11 cellular contexts compared by ENCODE assay signal in the genomic region with DNA sequence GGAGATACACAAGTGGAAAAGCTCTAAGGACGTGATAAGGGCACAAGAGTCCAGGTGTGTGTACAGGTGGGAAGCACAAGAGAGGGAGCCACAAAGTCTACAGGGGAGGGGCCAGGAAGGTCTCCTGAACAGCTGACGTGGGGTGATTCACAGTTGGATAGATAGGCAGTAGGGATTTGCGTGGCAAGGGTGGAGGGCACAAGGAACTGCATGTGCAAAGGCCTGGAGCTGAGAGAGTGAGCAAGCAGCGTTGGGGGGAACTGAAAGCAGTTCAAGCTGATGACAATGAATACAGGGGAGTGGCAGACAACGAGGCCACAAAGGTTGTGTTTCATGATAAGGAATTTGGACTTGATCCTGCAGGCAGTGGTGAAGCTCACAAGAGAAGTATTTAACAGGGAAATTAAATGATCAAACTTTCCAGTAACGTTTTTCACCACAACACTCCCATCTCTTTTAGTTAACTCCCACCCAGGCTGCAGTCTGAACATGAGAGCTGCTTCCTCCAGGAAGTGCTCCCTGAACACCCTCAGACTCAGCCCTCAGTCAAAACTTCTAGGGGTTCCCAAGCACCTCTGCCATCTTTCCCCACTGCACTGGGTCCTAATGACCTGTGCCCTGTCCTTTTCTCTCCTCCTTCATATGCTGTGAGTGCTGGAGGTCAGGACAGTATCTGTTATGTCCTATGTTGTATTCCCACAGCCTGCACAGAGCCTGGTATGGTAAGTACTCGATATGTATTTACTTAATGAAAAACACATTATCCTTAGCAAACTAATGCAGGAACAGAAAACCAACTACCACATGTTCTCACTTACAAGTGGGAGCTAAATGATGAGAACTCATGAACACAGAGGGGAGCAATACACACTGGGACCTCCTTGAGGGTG. TPM values are rescaled to one million over a fixed set of nuclear protein-coding genes. Genes with fewer than 3 reads are reported as not detected.
A peak's percentile ranks its signal among the peaks of the same experiment; 100 is the strongest.
DNase-seq lines count a peak whose midpoint lies in the region; ATAC-seq, FAIRE-seq and TF ChIP-seq lines count a peak whose summit lies in the region.
"Had no signal": no experiment of that assay in that cellular context is flagged by ENCODE, and none has a peak within 500 bp of the region (broad histone marks: within the 10 kb centered on the region; RNA-seq: fewer than 3 reads in every experiment).

No MANE protein-coding gene starts in this region.

- peak; percentile 51 for TF ChIP-seq POLR2A in erythroblast (IDR thresholded peaks at IDR 0.05; ENCODE audit: low read length)

- peak; percentile 24 for ATAC-seq in sciatic nerve
- ATAC-seq in GM21360 (IDR thresholded peaks at IDR 0.05; ENCODE audit: unreplicated experiment) = no peak

- DNase-seq in NCI-H1105 treated with DMSO at 0.1 percent for 48 hours (lab: John Stamatoyannopoulos, UW) (peak; percentile 2), NCI-H1105 (lab: John Stamatoyannopoulos, UW) (no peak), NOMO-1 (lab: John Stamatoyannopoulos, UW; ENCODE audit: unreplicated experiment in 2 of 2) (peak; percentile 64 to 67), erythroblast (lab: John Stamatoyannopoulos, UW) (peak; percentile 55 to 82), sciatic nerve (ENCODE audit: low spot score) (no peak), RCC 7860 (ENCODE audit: low spot score) (no peak)
- no peak for DNase-seq in stimulated activated naive CD4-positive, alpha-beta T cell (lab: John Stamatoyannopoulos, UW)
- DNase-seq: activated CD4-positive, alpha-beta T cell treated with anti-CD3 and anti-CD28 coated beads for 1 hour; NCI-H524 treated with DMSO at 0.1 percent for 48 hours had no signal

- FAIRE-seq in RCC 7860 (lab: Jason Lieb, UNC) = no peak
- FAIRE-seq: A549 had no signal

- intact Hi-C loops in sciatic nerve (cut with DNase I) = no loop called here

RNA-seq across cellular contexts. Expression of a gene that starts 49.0 kb away (rescaled TPM):
- total RNA-seq in sciatic nerve = 5.6 TPM

Comparison
In these comparisons a context has a peak if more than half of its experiments do, and no peak if none do; other contexts are left out.
1. DNase-seq: peak in NCI-H1105 treated with DMSO at 0.1 percent for 48 hours (single experiment), NOMO-1 (2 of 2) and erythroblast (2 of 2); none in NCI-H1105 (single experiment), sciatic nerve (single experiment), stimulated activated naive CD4-positive, alpha-beta T cell (0 of 6) and RCC 7860 (single experiment).